ENCODE assay signal across 1 cellular context in genomic region chr11:2097356-2097997, GRCh38.
TF ChIP-seq lines count a peak whose summit lies in the region.

No MANE protein-coding gene starts in this region.

TF ChIP-seq in HepG2, 621 proteins besides CTCF, POLR2A, EP300 and RAD21 (continued from another document and continues in another):
- TF ChIP-seq ZBTB43 (CRISPR knock-in tag; conservative IDR thresholded peaks at IDR 0.05) (peak; percentile 41; the same call in 1 of the 2 replicates), ZSCAN5A (CRISPR knock-in tag; IDR thresholded peaks at IDR 0.05; ENCODE audit: borderline replicate concordance) (no peak), KDM3A (CRISPR knock-in tag; IDR thresholded peaks at IDR 0.05; ENCODE audit: low read depth) (no peak; the same call in 1 of the 2 replicates), KLF11 (CRISPR knock-in tag; IDR thresholded peaks at IDR 0.05) (no peak), ZNF335 (CRISPR knock-in tag; IDR thresholded peaks at IDR 0.05) (0 out of 2 replicates have a peak, but pooled peaks have one; percentile 26), GTF3A (CRISPR knock-in tag; conservative IDR thresholded peaks at IDR 0.05) (no peak), NFATC3 (CRISPR knock-in tag; IDR thresholded peaks at IDR 0.05) (no peak), ATF5 (CRISPR knock-in tag; IDR thresholded peaks at IDR 0.05; ENCODE audit: low read depth) (no peak), ZBTB7A (CRISPR knock-in tag; IDR thresholded peaks at IDR 0.05) (peak; percentile 23), POGZ (CRISPR knock-in tag; IDR thresholded peaks at IDR 0.05) (peak; percentile 49; the same call in 1 of the 2 replicates), ZNF274 (CRISPR knock-in tag; IDR thresholded peaks at IDR 0.05) (0 out of 2 replicates have a peak, but pooled peaks have one; percentile 45), MXD4 (CRISPR knock-in tag; IDR thresholded peaks at IDR 0.05) (peak; percentile 36; the same call in 1 of the 2 replicates), GABPA (IDR thresholded peaks at IDR 0.05; ENCODE audit: low read depth, low read length) (no peak), GABPA (CRISPR knock-in tag; IDR thresholded peaks at IDR 0.05; ENCODE audit: low read depth) (no peak), ZNF543 (CRISPR knock-in tag; IDR thresholded peaks at IDR 0.05) (peak; percentile 74), HNF4G (IDR thresholded peaks at IDR 0.05; ENCODE audit: borderline replicate concordance, low read depth, low read length) (no peak; the same call in 1 of the 2 replicates), HNF4G (CRISPR knock-in tag; IDR thresholded peaks at IDR 0.05; ENCODE audit: borderline replicate concordance, low read depth) (peak; percentile 72; the same call in 1 of the 2 replicates), DR1 (CRISPR knock-in tag; IDR thresholded peaks at IDR 0.05) (no peak), ZNF607 (CRISPR knock-in tag; IDR thresholded peaks at IDR 0.05; ENCODE audit: borderline replicate concordance) (no peak), ZNF629 (CRISPR knock-in tag; conservative IDR thresholded peaks at IDR 0.05) (0 out of 2 replicates have a peak, but pooled peaks have one; percentile 22), ATF7 (IDR thresholded peaks at IDR 0.05) (no peak), ATF7 (CRISPR knock-in tag; IDR thresholded peaks at IDR 0.05) (no peak), ZNF30 (CRISPR knock-in tag; IDR thresholded peaks at IDR 0.05) (no peak), ZNF609 (CRISPR knock-in tag; IDR thresholded peaks at IDR 0.05; ENCODE audit: borderline replicate concordance) (peak; percentile 36), SSRP1 (CRISPR knock-in tag; IDR thresholded peaks at IDR 0.05) (0 out of 2 replicates have a peak, but pooled peaks have one; percentile 32), HOXA7 (CRISPR knock-in tag; IDR thresholded peaks at IDR 0.05) (no peak), CAMTA2 (CRISPR knock-in tag; IDR thresholded peaks at IDR 0.05; ENCODE audit: borderline replicate concordance) (no peak), KLF13 (CRISPR knock-in tag; IDR thresholded peaks at IDR 0.05) (no peak), ZNF703 (CRISPR knock-in tag; IDR thresholded peaks at IDR 0.05; ENCODE audit: borderline replicate concordance) (no peak), ZBTB21 (CRISPR knock-in tag; IDR thresholded peaks at IDR 0.05) (0 out of 2 replicates have a peak, but pooled peaks have one; percentile 52), KAT7 (CRISPR knock-in tag; IDR thresholded peaks at IDR 0.05; ENCODE audit: borderline replicate concordance) (no peak), ZNF446 (CRISPR knock-in tag; IDR thresholded peaks at IDR 0.05) (no peak), TP53 (CRISPR knock-in tag; conservative IDR thresholded peaks at IDR 0.05) (no peak), ZNF615 (CRISPR knock-in tag; IDR thresholded peaks at IDR 0.05; ENCODE audit: borderline replicate concordance) (no peak), HNRNPUL1 (IDR thresholded peaks at IDR 0.05; ENCODE audit: low read depth, low read length) (no peak), RNF219 (CRISPR knock-in tag; IDR thresholded peaks at IDR 0.05) (no peak), RXRB (CRISPR knock-in tag; IDR thresholded peaks at IDR 0.05; ENCODE audit: borderline replicate concordance) (peak; percentile 84), ZSCAN21 (CRISPR knock-in tag; IDR thresholded peaks at IDR 0.05; ENCODE audit: borderline replicate concordance) (peak; percentile 26; the same call in 1 of the 2 replicates)
- TF ChIP-seq, protein P1, sequence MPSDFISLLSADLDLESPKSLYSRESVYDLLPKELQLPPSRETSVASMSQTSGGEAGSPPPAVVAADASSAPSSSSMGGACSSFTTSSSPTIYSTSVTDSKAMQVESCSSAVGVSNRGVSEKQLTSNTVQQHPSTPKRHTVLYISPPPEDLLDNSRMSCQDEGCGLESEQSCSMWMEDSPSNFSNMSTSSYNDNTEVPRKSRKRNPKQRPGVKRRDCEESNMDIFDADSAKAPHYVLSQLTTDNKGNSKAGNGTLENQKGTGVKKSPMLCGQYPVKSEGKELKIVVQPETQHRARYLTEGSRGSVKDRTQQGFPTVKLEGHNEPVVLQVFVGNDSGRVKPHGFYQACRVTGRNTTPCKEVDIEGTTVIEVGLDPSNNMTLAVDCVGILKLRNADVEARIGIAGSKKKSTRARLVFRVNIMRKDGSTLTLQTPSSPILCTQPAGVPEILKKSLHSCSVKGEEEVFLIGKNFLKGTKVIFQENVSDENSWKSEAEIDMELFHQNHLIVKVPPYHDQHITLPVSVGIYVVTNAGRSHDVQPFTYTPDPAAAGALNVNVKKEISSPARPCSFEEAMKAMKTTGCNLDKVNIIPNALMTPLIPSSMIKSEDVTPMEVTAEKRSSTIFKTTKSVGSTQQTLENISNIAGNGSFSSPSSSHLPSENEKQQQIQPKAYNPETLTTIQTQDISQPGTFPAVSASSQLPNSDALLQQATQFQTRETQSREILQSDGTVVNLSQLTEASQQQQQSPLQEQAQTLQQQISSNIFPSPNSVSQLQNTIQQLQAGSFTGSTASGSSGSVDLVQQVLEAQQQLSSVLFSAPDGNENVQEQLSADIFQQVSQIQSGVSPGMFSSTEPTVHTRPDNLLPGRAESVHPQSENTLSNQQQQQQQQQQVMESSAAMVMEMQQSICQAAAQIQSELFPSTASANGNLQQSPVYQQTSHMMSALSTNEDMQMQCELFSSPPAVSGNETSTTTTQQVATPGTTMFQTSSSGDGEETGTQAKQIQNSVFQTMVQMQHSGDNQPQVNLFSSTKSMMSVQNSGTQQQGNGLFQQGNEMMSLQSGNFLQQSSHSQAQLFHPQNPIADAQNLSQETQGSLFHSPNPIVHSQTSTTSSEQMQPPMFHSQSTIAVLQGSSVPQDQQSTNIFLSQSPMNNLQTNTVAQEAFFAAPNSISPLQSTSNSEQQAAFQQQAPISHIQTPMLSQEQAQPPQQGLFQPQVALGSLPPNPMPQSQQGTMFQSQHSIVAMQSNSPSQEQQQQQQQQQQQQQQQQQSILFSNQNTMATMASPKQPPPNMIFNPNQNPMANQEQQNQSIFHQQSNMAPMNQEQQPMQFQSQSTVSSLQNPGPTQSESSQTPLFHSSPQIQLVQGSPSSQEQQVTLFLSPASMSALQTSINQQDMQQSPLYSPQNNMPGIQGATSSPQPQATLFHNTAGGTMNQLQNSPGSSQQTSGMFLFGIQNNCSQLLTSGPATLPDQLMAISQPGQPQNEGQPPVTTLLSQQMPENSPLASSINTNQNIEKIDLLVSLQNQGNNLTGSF (CRISPR knock-in tag; IDR thresholded peaks at IDR 0.05) = no peak
- TF ChIP-seq, protein P2, sequence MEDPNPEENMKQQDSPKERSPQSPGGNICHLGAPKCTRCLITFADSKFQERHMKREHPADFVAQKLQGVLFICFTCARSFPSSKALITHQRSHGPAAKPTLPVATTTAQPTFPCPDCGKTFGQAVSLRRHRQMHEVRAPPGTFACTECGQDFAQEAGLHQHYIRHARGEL (CRISPR knock-in tag; IDR thresholded peaks at IDR 0.05) = no peak
- TF ChIP-seq, protein P3, sequence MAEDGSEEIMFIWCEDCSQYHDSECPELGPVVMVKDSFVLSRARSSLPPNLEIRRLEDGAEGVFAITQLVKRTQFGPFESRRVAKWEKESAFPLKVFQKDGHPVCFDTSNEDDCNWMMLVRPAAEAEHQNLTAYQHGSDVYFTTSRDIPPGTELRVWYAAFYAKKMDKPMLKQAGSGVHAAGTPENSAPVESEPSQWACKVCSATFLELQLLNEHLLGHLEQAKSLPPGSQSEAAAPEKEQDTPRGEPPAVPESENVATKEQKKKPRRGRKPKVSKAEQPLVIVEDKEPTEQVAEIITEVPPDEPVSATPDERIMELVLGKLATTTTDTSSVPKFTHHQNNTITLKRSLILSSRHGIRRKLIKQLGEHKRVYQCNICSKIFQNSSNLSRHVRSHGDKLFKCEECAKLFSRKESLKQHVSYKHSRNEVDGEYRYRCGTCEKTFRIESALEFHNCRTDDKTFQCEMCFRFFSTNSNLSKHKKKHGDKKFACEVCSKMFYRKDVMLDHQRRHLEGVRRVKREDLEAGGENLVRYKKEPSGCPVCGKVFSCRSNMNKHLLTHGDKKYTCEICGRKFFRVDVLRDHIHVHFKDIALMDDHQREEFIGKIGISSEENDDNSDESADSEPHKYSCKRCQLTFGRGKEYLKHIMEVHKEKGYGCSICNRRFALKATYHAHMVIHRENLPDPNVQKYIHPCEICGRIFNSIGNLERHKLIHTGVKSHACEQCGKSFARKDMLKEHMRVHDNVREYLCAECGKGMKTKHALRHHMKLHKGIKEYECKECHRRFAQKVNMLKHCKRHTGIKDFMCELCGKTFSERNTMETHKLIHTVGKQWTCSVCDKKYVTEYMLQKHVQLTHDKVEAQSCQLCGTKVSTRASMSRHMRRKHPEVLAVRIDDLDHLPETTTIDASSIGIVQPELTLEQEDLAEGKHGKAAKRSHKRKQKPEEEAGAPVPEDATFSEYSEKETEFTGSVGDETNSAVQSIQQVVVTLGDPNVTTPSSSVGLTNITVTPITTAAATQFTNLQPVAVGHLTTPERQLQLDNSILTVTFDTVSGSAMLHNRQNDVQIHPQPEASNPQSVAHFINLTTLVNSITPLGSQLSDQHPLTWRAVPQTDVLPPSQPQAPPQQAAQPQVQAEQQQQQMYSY (CRISPR knock-in tag; IDR thresholded peaks at IDR 0.05) = peak; percentile 84
